10 cellular contexts compared by ENCODE assay signal in the genomic region with DNA sequence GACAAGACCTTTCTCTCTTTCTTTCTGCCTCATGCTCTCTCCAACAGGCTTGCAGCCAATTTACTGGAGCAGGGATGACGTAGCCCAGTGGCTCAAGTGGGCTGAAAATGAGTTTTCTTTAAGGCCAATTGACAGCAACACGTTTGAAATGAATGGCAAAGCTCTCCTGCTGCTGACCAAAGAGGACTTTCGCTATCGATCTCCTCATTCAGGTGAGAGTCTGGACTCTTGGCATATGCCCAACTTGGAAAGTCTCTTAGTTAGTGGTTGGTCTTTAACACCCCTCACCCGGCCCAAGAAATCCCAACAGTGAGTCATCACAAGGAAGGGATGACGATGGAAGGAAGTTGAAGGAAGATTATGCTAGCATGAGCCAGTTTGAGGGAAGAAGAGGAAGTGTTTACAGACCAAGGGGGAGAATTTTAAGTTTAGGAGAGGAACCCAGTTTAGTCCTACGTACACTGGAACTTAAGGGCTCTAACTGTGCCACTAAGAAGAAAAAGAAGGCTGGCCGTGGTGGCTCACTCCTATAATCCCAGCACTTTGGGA.
DNase-seq lines count a peak whose midpoint lies in the region; ATAC-seq and FAIRE-seq lines count a peak whose summit lies in the region.
"Had no signal": no experiment of that assay in that cellular context is flagged by ENCODE, and none has a peak within 500 bp of the region (broad histone marks: within the 10 kb centered on the region; RNA-seq: fewer than 3 reads in every experiment).

No MANE protein-coding gene starts in this region.

- H3K27me3 ChIP-seq in layer of hippocampus (ENCODE audit: control insufficient read depth, insufficient read depth, low read length), result no peaks in the 10 kb centered on the region

- no peak for DNase-seq in activated T-cell treated with anti-CD3 and anti-CD28 coated beads, Interleukin-2, amount 50 U/mL, for 72 hours
- no peak for DNase-seq in activated T-cell treated with anti-CD3 and anti-CD28 coated beads, Interleukin-2, amount 50 U/mL, for 1 hour
- DNase-seq in urothelium cell line (ENCODE audit: low spot score) (peak; percentile 51), activated T-cell treated with anti-CD3 and anti-CD28 coated beads for 4 hours (no peak), iPS-NIHi11 (ENCODE audit: low spot score) (no peak)
- no peak for DNase-seq in stimulated activated CD4-positive, alpha-beta T cell treated with anti-CD3 and anti-CD28 coated beads, Interleukin-1b, Interleukin-23, amount 100 ng/mL, for 48 hours
- DNase-seq: activated naive CD8-positive, alpha-beta T cell treated with anti-CD3 and anti-CD28 coated beads, Interleukin-2, amount 10 ng/mL, durations not matched to agents 7 days and 5 days; CD4-positive, CD25-positive, alpha-beta regulatory T cell had no signal

- peaks cover 21 to 56% of the 10 kb centered on the region in 2 donors for H3K36me3 Mint-ChIP-seq in activated T-cell treated with anti-CD3 and anti-CD28 coated beads, Interleukin-2, amount 50 U/mL, for 72 hours (ENCODE audit: insufficient read depth in 2 of 2)
- H3K36me3 Mint-ChIP-seq in activated T-helper 17 cell treated with anti-CD3 and anti-CD28 coated beads, Interleukin-2, amount 50 U/mL, for 72 hours (ENCODE audit: low read depth), result peaks cover 82% of the 10 kb centered on the region

- H3K27ac Mint-ChIP-seq in activated T-cell treated with anti-CD3 and anti-CD28 coated beads, Interleukin-2, amount 50 U/mL, for 72 hours, result peak overlapping the region; percentile 68
- H3K27ac Mint-ChIP-seq in activated T-helper 17 cell treated with anti-CD3 and anti-CD28 coated beads, Interleukin-2, amount 50 U/mL, for 72 hours, result peak overlapping the region; percentile 97
- H3K27ac Mint-ChIP-seq: activated naive CD8-positive, alpha-beta T cell treated with anti-CD3 and anti-CD28 coated beads, Interleukin-2, amount 10 ng/mL, durations not matched to agents 7 days and 5 days had no signal

- H3K9me3 Mint-ChIP-seq in activated T-cell treated with anti-CD3 and anti-CD28 coated beads, Interleukin-2, amount 50 U/mL, for 72 hours, result no peaks in the 10 kb centered on the region
- H3K9me3 Mint-ChIP-seq in activated T-helper 17 cell treated with anti-CD3 and anti-CD28 coated beads, Interleukin-2, amount 50 U/mL, for 72 hours, result no peaks in the 10 kb centered on the region
- H3K9me3 Mint-ChIP-seq: activated naive CD8-positive, alpha-beta T cell treated with anti-CD3 and anti-CD28 coated beads, Interleukin-2, amount 10 ng/mL, durations not matched to agents 7 days and 5 days; CD4-positive, CD25-positive, alpha-beta regulatory T cell had no signal

- FAIRE-seq in urothelium cell line (lab: Jason Lieb, UNC), result no peak

- no peak overlapping the region for H3K4me3 Mint-ChIP-seq in activated T-cell treated with anti-CD3 and anti-CD28 coated beads, Interleukin-2, amount 50 U/mL, for 72 hours
- no peak overlapping the region for H3K4me3 Mint-ChIP-seq in activated T-helper 17 cell treated with anti-CD3 and anti-CD28 coated beads, Interleukin-2, amount 50 U/mL, for 72 hours
- H3K4me3 Mint-ChIP-seq: activated naive CD8-positive, alpha-beta T cell treated with anti-CD3 and anti-CD28 coated beads, Interleukin-2, amount 10 ng/mL, durations not matched to agents 7 days and 5 days; CD4-positive, CD25-positive, alpha-beta regulatory T cell had no signal

- no peaks in the 10 kb centered on the region for H3K27me3 Mint-ChIP-seq in activated T-cell treated with anti-CD3 and anti-CD28 coated beads, Interleukin-2, amount 50 U/mL, for 72 hours (ENCODE audit: low read depth)
- no peaks in the 10 kb centered on the region for H3K27me3 Mint-ChIP-seq in activated T-helper 17 cell treated with anti-CD3 and anti-CD28 coated beads, Interleukin-2, amount 50 U/mL, for 72 hours
- H3K27me3 Mint-ChIP-seq: activated naive CD8-positive, alpha-beta T cell treated with anti-CD3 and anti-CD28 coated beads, Interleukin-2, amount 10 ng/mL, durations not matched to agents 7 days and 5 days; CD4-positive, CD25-positive, alpha-beta regulatory T cell had no signal

- peak overlapping the region; percentile 39 for H3K27ac ChIP-seq in layer of hippocampus (ENCODE audit: low read depth, low read length)

- H3K4me1 Mint-ChIP-seq in activated T-cell treated with anti-CD3 and anti-CD28 coated beads, Interleukin-2, amount 50 U/mL, for 72 hours (ENCODE audit: low read depth), result peaks cover 84% of the 10 kb centered on the region
- peaks cover 49% of the 10 kb centered on the region for H3K4me1 Mint-ChIP-seq in activated T-helper 17 cell treated with anti-CD3 and anti-CD28 coated beads, Interleukin-2, amount 50 U/mL, for 72 hours

- ATAC-seq in activated T-cell treated with anti-CD3 and anti-CD28 coated beads, Interleukin-2, amount 50 U/mL, for 72 hours (replicated peaks in 1 of 2), result no peak
- no peak for ATAC-seq in activated T-helper 17 cell treated with anti-CD3 and anti-CD28 coated beads, Interleukin-2, amount 50 U/mL, for 72 hours (replicated peaks)
